13 cellular contexts compared by ENCODE assay signal in genomic region chr1:66168467-66168887, GRCh38.
DNase-seq lines count a peak whose midpoint lies in the region; ATAC-seq and TF ChIP-seq lines count a peak whose summit lies in the region.
"Had no signal": no experiment of that assay in that cellular context is flagged by ENCODE, and none has a peak within 500 bp of the region (broad histone marks: within the 10 kb centered on the region; RNA-seq: fewer than 3 reads in every experiment).

No MANE protein-coding gene starts in this region.

- H3K36me3 ChIP-seq in IMR-90 (ENCODE audit: control insufficient read depth, insufficient read depth, low read length) = no peaks in the 10 kb centered on the region
- H3K36me3 ChIP-seq: upper lobe of right lung, WERI-Rb-1 had no signal

- WGBS in IMR-90 (ENCODE audit: extremely low coverage in 2 of 2, insufficient read length in 1 of 2), 2 experiments = 0% methylated on average over 2 of the region's 5 CpGs; no CpG with 5 or more reads in 1 of the 2 experiments

- no peak overlapping the region for H4K8ac ChIP-seq in IMR-90 (ENCODE audit: low read depth in 2 of 2, low read length in 2 of 2)

- TF ChIP-seq CTCF in IMR-90 (conservative IDR thresholded peaks at IDR 0.05; ENCODE audit: low read depth, low read length) (no peak), epithelial cell of proximal tubule (conservative IDR thresholded peaks at IDR 0.05; ENCODE audit: low read depth, low read length) (peak; percentile 2)

- H3K4me1 ChIP-seq in IMR-90 (ENCODE audit: control insufficient read depth, insufficient read depth, low read length) = peaks cover 2% of the 10 kb centered on the region; the same call in 1 of the 2 replicates
- H3K4me1 ChIP-seq: upper lobe of right lung had no signal

- H3K18ac ChIP-seq in IMR-90 (ENCODE audit: low read depth, low read length) = no peak overlapping the region

- H3K9me3 ChIP-seq in IMR-90 (ENCODE audit: control insufficient read depth, insufficient read depth, low read length) = no peaks in the 10 kb centered on the region
- H3K9me3 ChIP-seq: upper lobe of right lung had no signal

- H3K27ac ChIP-seq in IMR-90 (ENCODE audit: insufficient read depth, low read length) = no peak overlapping the region
- H3K27ac ChIP-seq: upper lobe of right lung, WERI-Rb-1 had no signal

- BruUV-seq in IMR-90 (replicated peaks; lab: Mats Ljungman, UMichigan) = no TSS peak

- H4K20me1 ChIP-seq in IMR-90 (ENCODE audit: insufficient read depth, low read length) = no peaks in the 10 kb centered on the region

- no peaks in the 10 kb centered on the region for H3K9me3 Mint-ChIP-seq in stimulated activated naive CD8-positive, alpha-beta T cell treated with anti-CD3 and anti-CD28 coated beads, Interleukin-15, amount 100 ng/mL, for 72 hours
- no peaks in the 10 kb centered on the region for H3K9me3 Mint-ChIP-seq in activated naive CD8-positive, alpha-beta T cell treated with anti-CD3 and anti-CD28 coated beads, Interleukin-2, amount 50 U/mL, for 24 hours

- no peak overlapping the region for H2AFZ ChIP-seq in IMR-90 (replicated peaks; ENCODE audit: low read length, poor library complexity)

- H2AK5ac ChIP-seq in IMR-90 (ENCODE audit: low read depth, low read length) = no peak overlapping the region

- no peaks in the 10 kb centered on the region for H3K27me3 ChIP-seq in IMR-90 (ENCODE audit: control insufficient read depth, insufficient read depth, low read length)
- H3K27me3 ChIP-seq: upper lobe of right lung had no signal

- no peak for TF ChIP-seq RAD21 in IMR-90 (IDR thresholded peaks at IDR 0.05; ENCODE audit: low read length)

- H3K4me3 ChIP-seq in IMR-90 (ENCODE audit: insufficient read depth, low read depth, low read length) = no peak overlapping the region
- no peak overlapping the region for H3K4me3 ChIP-seq in epithelial cell of proximal tubule (ENCODE audit: low read depth, low read length)
- H3K4me3 ChIP-seq: upper lobe of right lung had no signal

- DNase-seq in stimulated activated naive CD8-positive, alpha-beta T cell treated with anti-CD3 and anti-CD28 coated beads, Interleukin-15, amount 100 ng/mL, for 72 hours = no peak
- DNase-seq in stimulated activated naive CD8-positive, alpha-beta T cell treated with anti-CD3 and anti-CD28 coated beads, Interleukin-15, Interleukin-2, amounts not matched to agents 100 U/mL and 50 U/mL, for 24 hours = no peak
- DNase-seq in IMR-90 (peak; percentile 32), epithelial cell of proximal tubule (ENCODE audit: low read depth) (no peak), retina (no peak), OCI-M2 (lab: John Stamatoyannopoulos, UW; ENCODE audit: unreplicated experiment) (no peak)
- no peak for DNase-seq in activated naive CD8-positive, alpha-beta T cell treated with anti-CD3 and anti-CD28 coated beads, Interleukin-2, amount 50 U/mL, for 24 hours
- DNase-seq: DMS79, NCI-H524, SHP77 treated with DMSO at 0.1 percent for 48 hours, upper lobe of right lung, WERI-Rb-1 had no signal

- H3K79me1 ChIP-seq in IMR-90 (ENCODE audit: low read depth in 1 of 2, low read length in 2 of 2) = no peaks in the 10 kb centered on the region

- H3K27me3 Mint-ChIP-seq in stimulated activated naive CD8-positive, alpha-beta T cell treated with anti-CD3 and anti-CD28 coated beads, Interleukin-15, amount 100 ng/mL, for 72 hours = peaks cover 47% of the 10 kb centered on the region
- H3K27me3 Mint-ChIP-seq in activated naive CD8-positive, alpha-beta T cell treated with anti-CD3 and anti-CD28 coated beads, Interleukin-2, amount 50 U/mL, for 24 hours = peaks cover 13% of the 10 kb centered on the region

- H4K91ac ChIP-seq in IMR-90 (ENCODE audit: insufficient read depth, low read depth, low read length) = no peak overlapping the region

- TF ChIP-seq POLR2A in IMR-90 (IDR thresholded peaks at IDR 0.05; ENCODE audit: low read depth, low read length) = no peak

- H2BK15ac ChIP-seq in IMR-90 (ENCODE audit: low read depth, low read length) = no peak overlapping the region

- no peak overlapping the region for H3K27ac Mint-ChIP-seq in stimulated activated naive CD8-positive, alpha-beta T cell treated with anti-CD3 and anti-CD28 coated beads, Interleukin-15, amount 100 ng/mL, for 72 hours
- no peak overlapping the region for H3K27ac Mint-ChIP-seq in activated naive CD8-positive, alpha-beta T cell treated with anti-CD3 and anti-CD28 coated beads, Interleukin-2, amount 50 U/mL, for 24 hours

- H3K4ac ChIP-seq in IMR-90 (ENCODE audit: low read depth, low read length) = no peak overlapping the region

- H3K4me2 ChIP-seq in IMR-90 (ENCODE audit: low read depth, low read length) = no peak overlapping the region

- no peak overlapping the region for H3K23ac ChIP-seq in IMR-90 (ENCODE audit: low read depth, low read length)

- H3K9me1 ChIP-seq in IMR-90 (ENCODE audit: insufficient read depth, low read length) = no peaks in the 10 kb centered on the region

- H2AK9ac ChIP-seq in IMR-90 (replicated peaks; ENCODE audit: low read depth, low read length, poor library complexity) = no peak overlapping the region

- peaks cover 18% of the 10 kb centered on the region for H3K4me1 Mint-ChIP-seq in stimulated activated naive CD8-positive, alpha-beta T cell treated with anti-CD3 and anti-CD28 coated beads, Interleukin-15, amount 100 ng/mL, for 72 hours
- peaks cover 14% of the 10 kb centered on the region for H3K4me1 Mint-ChIP-seq in activated naive CD8-positive, alpha-beta T cell treated with anti-CD3 and anti-CD28 coated beads, Interleukin-2, amount 50 U/mL, for 24 hours

- no peak overlapping the region for H3K56ac ChIP-seq in IMR-90 (ENCODE audit: extremely low read depth, insufficient read depth, low read length)

- ATAC-seq in stimulated activated naive CD8-positive, alpha-beta T cell treated with anti-CD3 and anti-CD28 coated beads, Interleukin-15, amount 100 ng/mL, for 72 hours = peak; percentile 12
- no peak for ATAC-seq in stimulated activated naive CD8-positive, alpha-beta T cell treated with anti-CD3 and anti-CD28 coated beads, Interleukin-15, Interleukin-2, amounts not matched to agents 100 U/mL and 50 U/mL, for 24 hours
- ATAC-seq in IMR-90 (ENCODE audit: low read depth) (peak; percentile 60), GM21447 (IDR thresholded peaks at IDR 0.05; ENCODE audit: unreplicated experiment) (no peak)
- ATAC-seq in activated naive CD8-positive, alpha-beta T cell treated with anti-CD3 and anti-CD28 coated beads, Interleukin-2, amount 50 U/mL, for 24 hours = no peak
- ATAC-seq: upper lobe of right lung had no signal

- H3K36me3 Mint-ChIP-seq in activated naive CD8-positive, alpha-beta T cell treated with anti-CD3 and anti-CD28 coated beads, Interleukin-2, amount 50 U/mL, for 24 hours (ENCODE audit: low read depth) = no peaks in the 10 kb centered on the region

- intact Hi-C loops in IMR-90 (cut with micrococcal nuclease) = no loop called here

- in situ Hi-C loops in IMR-90 (cut with MboI; ENCODE audit: low sequenced_read_pairs) = no loop called here

- CTCF ChIA-PET in IMR-90 (lab: Yijun Ruan, JAX) = no interaction called here

- dilution Hi-C loops in IMR-90 (cut with HindIII; ENCODE audit: low sequenced_read_pairs, unreplicated experiment) = no loop called here

- no peak overlapping the region for H2BK20ac ChIP-seq in IMR-90 (ENCODE audit: low read depth, low read length)

- no peak overlapping the region for H3K4me3 Mint-ChIP-seq in stimulated activated naive CD8-positive, alpha-beta T cell treated with anti-CD3 and anti-CD28 coated beads, Interleukin-15, amount 100 ng/mL, for 72 hours
- H3K4me3 Mint-ChIP-seq in activated naive CD8-positive, alpha-beta T cell treated with anti-CD3 and anti-CD28 coated beads, Interleukin-2, amount 50 U/mL, for 24 hours = no peak overlapping the region

- H2BK120ac ChIP-seq in IMR-90 (ENCODE audit: low read depth, low read length) = no peak overlapping the region

- POLR2A ChIA-PET in IMR-90 (lab: Charles Lee; ENCODE audit: unreplicated experiment) = no interaction called here

- no peak overlapping the region for H3K9ac ChIP-seq in IMR-90 (ENCODE audit: low read depth, low read length)

- H3K14ac ChIP-seq in IMR-90 (replicated peaks; ENCODE audit: low read depth, low read length) = no peak overlapping the region

- no peak overlapping the region for H2BK5ac ChIP-seq in IMR-90 (ENCODE audit: low read depth, low read length, poor library complexity, severe bottlenecking)

- no peak overlapping the region for H4K5ac ChIP-seq in IMR-90 (ENCODE audit: low read depth, low read length)

TF ChIP-seq in IMR-90, 13 proteins besides CTCF, POLR2A, EP300 and RAD21:
- TF ChIP-seq USF2 (IDR thresholded peaks at IDR 0.05; ENCODE audit: low read depth, low read length) (no peak), SMC3 (IDR thresholded peaks at IDR 0.05; ENCODE audit: low read depth, low read length) (no peak), NFE2L2 (IDR thresholded peaks at IDR 0.05; ENCODE audit: low read depth, low read length) (no peak), RCOR1 (IDR thresholded peaks at IDR 0.05; ENCODE audit: insufficient replicate concordance, low read length) (no peak), MAFK (IDR thresholded peaks at IDR 0.05; ENCODE audit: low read depth, low read length) (no peak), MXI1 (IDR thresholded peaks at IDR 0.05; ENCODE audit: borderline replicate concordance, low read depth, low read length) (no peak), BHLHE40 (IDR thresholded peaks at IDR 0.05; ENCODE audit: low read depth, low read length) (no peak), MAZ (IDR thresholded peaks at IDR 0.05; ENCODE audit: borderline replicate concordance, low read depth, low read length) (no peak), FOS (IDR thresholded peaks at IDR 0.05; ENCODE audit: low read depth, low read length) (no peak), RFX5 (IDR thresholded peaks at IDR 0.05; ENCODE audit: low read depth, low read length) (no peak), CEBPB (IDR thresholded peaks at IDR 0.05; ENCODE audit: low read depth, low read length) (no peak)

Comparison
In these comparisons a context has a peak if more than half of its experiments do, and no peak if none do; other contexts are left out.
1. ATAC-seq: peak in stimulated activated naive CD8-positive, alpha-beta T cell treated with anti-CD3 and anti-CD28 coated beads, Interleukin-15, amount 100 ng/mL, for 72 hours (single experiment) and IMR-90 (single experiment); none in stimulated activated naive CD8-positive, alpha-beta T cell treated with anti-CD3 and anti-CD28 coated beads, Interleukin-15, Interleukin-2, amounts not matched to agents 100 U/mL and 50 U/mL, for 24 hours (single experiment), GM21447 (single experiment) and activated naive CD8-positive, alpha-beta T cell treated with anti-CD3 and anti-CD28 coated beads, Interleukin-2, amount 50 U/mL, for 24 hours (single experiment).